Comparison of ENCODE assay signal across 1 cellular context in the genomic region with DNA sequence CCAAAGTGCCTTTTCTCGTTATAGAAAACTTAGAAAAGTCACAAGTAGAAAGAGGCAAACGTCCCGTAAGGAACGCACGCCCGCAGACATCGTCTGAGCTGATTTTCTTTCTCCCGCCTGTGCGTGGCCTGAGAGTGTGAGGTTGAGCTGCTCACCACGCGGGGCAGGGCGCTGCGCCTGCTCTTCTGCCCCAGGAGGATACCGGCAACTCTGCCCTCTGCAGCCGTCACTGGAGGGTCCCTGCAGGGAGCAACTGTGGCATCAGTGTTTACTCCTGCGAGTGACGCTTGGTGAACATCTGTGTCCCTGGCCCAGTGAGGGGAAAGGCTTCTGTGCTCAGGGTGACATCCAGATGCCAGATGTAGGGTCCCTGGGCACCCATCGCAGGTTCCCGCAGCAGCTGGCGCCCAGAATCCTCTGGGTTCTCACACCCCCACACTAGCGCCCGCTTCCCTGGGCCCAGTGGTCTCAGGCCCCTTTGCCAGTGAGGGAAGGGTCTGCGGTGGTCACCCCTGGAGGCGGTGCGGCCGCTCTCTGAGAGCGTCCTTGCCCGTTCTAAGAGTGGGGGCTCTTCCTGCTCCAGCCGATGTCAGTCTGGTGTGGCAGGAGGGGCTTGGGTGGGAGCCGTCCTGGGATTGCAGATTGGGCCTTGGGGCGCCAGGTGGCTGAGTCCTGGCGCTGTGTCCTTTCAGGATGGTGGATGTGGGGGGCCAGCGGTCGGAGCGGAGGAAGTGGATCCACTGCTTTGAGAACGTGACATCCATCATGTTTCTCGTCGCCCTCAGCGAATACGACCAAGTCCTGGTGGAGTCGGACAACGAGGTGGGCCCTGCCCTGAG.
TF ChIP-seq lines count a peak whose summit lies in the region.

No MANE protein-coding gene starts in this region.

TF ChIP-seq in HepG2, 621 proteins besides CTCF, POLR2A, EP300 and RAD21:
- TF ChIP-seq ZNF33B (CRISPR knock-in tag; IDR thresholded peaks at IDR 0.05) (no peak), AGO2 (optimal IDR thresholded peaks at IDR 0.05; ENCODE audit: low read depth, low read length) (peak; percentile 62), ZNF777 (CRISPR knock-in tag; IDR thresholded peaks at IDR 0.05) (no peak), MIER3 (CRISPR knock-in tag; IDR thresholded peaks at IDR 0.05; ENCODE audit: borderline replicate concordance) (no peak), RAD51 (IDR thresholded peaks at IDR 0.05; ENCODE audit: borderline replicate concordance) (no peak), FIP1L1 (IDR thresholded peaks at IDR 0.05; ENCODE audit: borderline replicate concordance, insufficient read depth, low read depth, low read length) (no peak)
- TF ChIP-seq, protein P1, sequence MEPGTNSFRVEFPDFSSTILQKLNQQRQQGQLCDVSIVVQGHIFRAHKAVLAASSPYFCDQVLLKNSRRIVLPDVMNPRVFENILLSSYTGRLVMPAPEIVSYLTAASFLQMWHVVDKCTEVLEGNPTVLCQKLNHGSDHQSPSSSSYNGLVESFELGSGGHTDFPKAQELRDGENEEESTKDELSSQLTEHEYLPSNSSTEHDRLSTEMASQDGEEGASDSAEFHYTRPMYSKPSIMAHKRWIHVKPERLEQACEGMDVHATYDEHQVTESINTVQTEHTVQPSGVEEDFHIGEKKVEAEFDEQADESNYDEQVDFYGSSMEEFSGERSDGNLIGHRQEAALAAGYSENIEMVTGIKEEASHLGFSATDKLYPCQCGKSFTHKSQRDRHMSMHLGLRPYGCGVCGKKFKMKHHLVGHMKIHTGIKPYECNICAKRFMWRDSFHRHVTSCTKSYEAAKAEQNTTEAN (CRISPR knock-in tag; conservative IDR thresholded peaks at IDR 0.05) = no peak
- TF ChIP-seq, protein P2, sequence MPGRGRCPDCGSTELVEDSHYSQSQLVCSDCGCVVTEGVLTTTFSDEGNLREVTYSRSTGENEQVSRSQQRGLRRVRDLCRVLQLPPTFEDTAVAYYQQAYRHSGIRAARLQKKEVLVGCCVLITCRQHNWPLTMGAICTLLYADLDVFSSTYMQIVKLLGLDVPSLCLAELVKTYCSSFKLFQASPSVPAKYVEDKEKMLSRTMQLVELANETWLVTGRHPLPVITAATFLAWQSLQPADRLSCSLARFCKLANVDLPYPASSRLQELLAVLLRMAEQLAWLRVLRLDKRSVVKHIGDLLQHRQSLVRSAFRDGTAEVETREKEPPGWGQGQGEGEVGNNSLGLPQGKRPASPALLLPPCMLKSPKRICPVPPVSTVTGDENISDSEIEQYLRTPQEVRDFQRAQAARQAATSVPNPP (CRISPR knock-in tag; IDR thresholded peaks at IDR 0.05) = no peak
